ENCODE assay signal across 15 cellular contexts in genomic region chr2:170717599-170717963, GRCh38. TPM values are rescaled to one million over a fixed set of nuclear protein-coding genes. Genes with fewer than 3 reads are reported as not detected.
DNase-seq lines count a peak whose midpoint lies in the region; ATAC-seq and TF ChIP-seq lines count a peak whose summit lies in the region.
"Had no signal": no experiment of that assay in that cellular context is flagged by ENCODE, and none has a peak within 500 bp of the region (broad histone marks: within the 10 kb centered on the region; RNA-seq: fewer than 3 reads in every experiment).

No MANE protein-coding gene starts in this region.

- peaks cover 16 to 48% of the 10 kb centered on the region in 2 donors for H3K27me3 ChIP-seq in muscle layer of colon (ENCODE audit: control insufficient read depth in 1 of 2, insufficient read depth in 2 of 2, low read length in 2 of 2)
- H3K27me3 ChIP-seq in thoracic aorta (replicated peaks; ENCODE audit: insufficient read depth), result no peaks in the 10 kb centered on the region

- DNase-seq in activated naive CD4-positive, alpha-beta T cell treated with anti-CD3 and anti-CD28 coated beads, Interleukin-2, amount 50 U/mL, for 16 hours, result no peak
- DNase-seq in thoracic aorta (ENCODE audit: low spot score) (no peak), NCI-H524 treated with DMSO at 0.1 percent for 48 hours (lab: John Stamatoyannopoulos, UW) (no peak)
- DNase-seq in stimulated activated CD4-positive, alpha-beta T cell treated with anti-CD3 and anti-CD28 coated beads, Interleukin-2, amount 100 ng/mL, for 48 hours, result no peak
- DNase-seq: activated CD4-positive, alpha-beta T cell treated with anti-CD3 and anti-CD28 coated beads for 1 hour; gastrocnemius medialis; Kasumi-1; NCI-H146; NCI-H524 had no signal

- peak overlapping the region; percentile 22 to 52 for H3K4me3 ChIP-seq in muscle layer of colon (ENCODE audit: low read depth in 1 of 2, low read length in 2 of 2)
- H3K4me3 ChIP-seq in thoracic aorta, result peak overlapping the region; percentile 70

- no peak overlapping the region for H3K27ac Mint-ChIP-seq in activated naive CD4-positive, alpha-beta T cell treated with anti-CD3 and anti-CD28 coated beads, Interleukin-2, amount 50 U/mL, for 24 hours
- H3K27ac Mint-ChIP-seq in brain, result peak overlapping the region in 2 of 5 experiments; percentile 13 to 59

- no peak for TF ChIP-seq CTCF in brain (conservative IDR thresholded peaks at IDR 0.05)
- no peak for TF ChIP-seq CTCF in thoracic aorta (IDR thresholded peaks at IDR 0.05)

- H3K36me3 Mint-ChIP-seq in activated naive CD4-positive, alpha-beta T cell treated with anti-CD3 and anti-CD28 coated beads, Interleukin-2, amount 50 U/mL, for 24 hours, result peaks cover 3% of the 10 kb centered on the region
- H3K36me3 Mint-ChIP-seq in brain, result no peaks in the 10 kb centered on the region

- no peak overlapping the region for H3K27ac ChIP-seq in muscle layer of colon (ENCODE audit: low read depth, low read length)
- no peak overlapping the region for H3K27ac ChIP-seq in thoracic aorta
- H3K27ac ChIP-seq: gastrocnemius medialis, neutrophil had no signal

- no peaks in the 10 kb centered on the region for H3K9me3 ChIP-seq in muscle layer of colon (ENCODE audit: low read length)
- no peaks in the 10 kb centered on the region for H3K9me3 ChIP-seq in thoracic aorta
- H3K9me3 ChIP-seq: gastrocnemius medialis, neutrophil had no signal

- no peaks in the 10 kb centered on the region for H3K9me3 Mint-ChIP-seq in activated naive CD4-positive, alpha-beta T cell treated with anti-CD3 and anti-CD28 coated beads, Interleukin-2, amount 50 U/mL, for 24 hours
- H3K9me3 Mint-ChIP-seq in brain, result peaks cover 0 to 6% (median 0%) of the 10 kb centered on the region in 5 experiments

- H3K36me3 ChIP-seq in muscle layer of colon (ENCODE audit: insufficient read depth, low read length), result no peaks in the 10 kb centered on the region
- H3K36me3 ChIP-seq in thoracic aorta, result no peaks in the 10 kb centered on the region
- H3K36me3 ChIP-seq: gastrocnemius medialis, neutrophil had no signal

- peak overlapping the region; percentile 33 for H3K4me3 Mint-ChIP-seq in activated naive CD4-positive, alpha-beta T cell treated with anti-CD3 and anti-CD28 coated beads, Interleukin-2, amount 50 U/mL, for 24 hours
- peak overlapping the region; percentile 66 to 80 (median 74) for H3K4me3 Mint-ChIP-seq in brain

- H3K4me1 ChIP-seq in muscle layer of colon (ENCODE audit: insufficient read depth, low read length) (peaks cover 6% of the 10 kb centered on the region), thoracic aorta (ENCODE audit: control insufficient read depth in 1 of 2, low read depth in 2 of 2) (peaks cover 25 to 30% of the 10 kb centered on the region in 2 donors)

- peaks cover 51% of the 10 kb centered on the region for H3K27me3 Mint-ChIP-seq in activated naive CD4-positive, alpha-beta T cell treated with anti-CD3 and anti-CD28 coated beads, Interleukin-2, amount 50 U/mL, for 24 hours
- H3K27me3 Mint-ChIP-seq in brain, result peaks cover 92% of the 10 kb centered on the region

- ATAC-seq in thoracic aorta (ENCODE audit: insufficient number of reproducible peaks, low FRiP score, low read depth) (no peak), GM18909 (IDR thresholded peaks at IDR 0.05; ENCODE audit: poor library complexity, unreplicated experiment) (no peak)

- no peak overlapping the region for H3K9ac ChIP-seq in muscle layer of colon (ENCODE audit: low read length)

- H3K4me1 Mint-ChIP-seq in activated naive CD4-positive, alpha-beta T cell treated with anti-CD3 and anti-CD28 coated beads, Interleukin-2, amount 50 U/mL, for 24 hours, result peaks cover 34% of the 10 kb centered on the region
- H3K4me1 Mint-ChIP-seq in brain, result peaks cover 31% of the 10 kb centered on the region

RNA-seq across cellular contexts. Expression of gene SP5, which starts 2.4 kb away (rescaled TPM):
- 3.9 TPM for polyA plus RNA-seq in brain (ENCODE audit: insufficient read depth, low read depth, low replicate concordance)
- not detected for total RNA-seq in thoracic aorta
- polyA plus RNA-seq: keratinocyte had no signal

RNA-seq across cellular contexts. Expression of gene ERICH2, which starts 52.6 kb away (rescaled TPM):
- polyA plus RNA-seq in brain (ENCODE audit: insufficient read depth, low read depth, low replicate concordance), result 1.1 TPM
- not detected for total RNA-seq in thoracic aorta
- total RNA-seq: gastrocnemius medialis had no signal
